Comparison of ENCODE assay signal across 8 cellular contexts in genomic region chr12:118190266-118190665, GRCh38. TPM values are rescaled to one million over a fixed set of nuclear protein-coding genes. Genes with fewer than 3 reads are reported as not detected.
DNase-seq lines count a peak whose midpoint lies in the region; ATAC-seq and TF ChIP-seq lines count a peak whose summit lies in the region.

No MANE protein-coding gene starts in this region.

- H3K4me2 ChIP-seq in parathyroid adenoma (ENCODE audit: low read length) = no peak overlapping the region

- H3K27me3 ChIP-seq in gastroesophageal sphincter (no peaks in the 10 kb centered on the region), parathyroid adenoma (ENCODE audit: control insufficient read depth, insufficient read depth, low read length) (no peaks in the 10 kb centered on the region)

- intact Hi-C loops in posterior vena cava (cut with DNase I) = no loop called here

- peak overlapping the region; percentile 78 for H2AFZ ChIP-seq in parathyroid adenoma

- peak; percentile 37 for ATAC-seq in gastroesophageal sphincter
- no peak for ATAC-seq in HG03565 (IDR thresholded peaks at IDR 0.05; ENCODE audit: unreplicated experiment)

- H3K9me3 ChIP-seq in SK-N-MC (ENCODE audit: low read depth, low read length) (no peaks in the 10 kb centered on the region), gastroesophageal sphincter (no peaks in the 10 kb centered on the region), parathyroid adenoma (ENCODE audit: control insufficient read depth, low read length) (no peaks in the 10 kb centered on the region)

- no peak for TF ChIP-seq POLR2A in gastroesophageal sphincter (IDR thresholded peaks at IDR 0.05)

- H3K27ac ChIP-seq in SK-N-MC (peak overlapping the region; percentile 70; the same call in 1 of the 2 replicates), gastroesophageal sphincter (peak overlapping the region; percentile 77 to 95 (median 86)), parathyroid adenoma (peak overlapping the region; percentile 66)

- peak; percentile 49 for DNase-seq in DMS153 treated with DMSO at 0.1 percent for 48 hours (lab: John Stamatoyannopoulos, UW; ENCODE audit: unreplicated experiment)
- DNase-seq in SK-N-MC (ENCODE audit: low read depth, low spot score) = no peak
- DNase-seq in posterior vena cava (ENCODE audit: low spot score) = no peak
- no peak for DNase-seq in SW480 (ENCODE audit: low spot score)
- no peak for DNase-seq in effector CD8-positive, alpha-beta T cell (lab: John Stamatoyannopoulos, UW)

- no peak for TF ChIP-seq EP300 in gastroesophageal sphincter (IDR thresholded peaks at IDR 0.05)

- H3K4me3 ChIP-seq in SK-N-MC (peak overlapping the region; percentile 77), gastroesophageal sphincter (peak overlapping the region; percentile 47 to 50), parathyroid adenoma (ENCODE audit: low read depth, low read length) (no peak overlapping the region)

- 11 to 17% methylated on average over 11 of the region's 11 CpGs for WGBS in gastroesophageal sphincter (ENCODE audit: low coverage in 1 of 2), 2 donors

- H3K4me1 ChIP-seq in gastroesophageal sphincter (peaks cover 4 to 44% (median 11%) of the 10 kb centered on the region in 3 donors), parathyroid adenoma (peaks cover 2% of the 10 kb centered on the region)

- H3K79me2 ChIP-seq in parathyroid adenoma = no peaks in the 10 kb centered on the region

- no peaks in the 10 kb centered on the region for H3K36me3 ChIP-seq in SK-N-MC (ENCODE audit: insufficient read depth, low read length)
- peaks cover 0 to 16% of the 10 kb centered on the region in 2 donors for H3K36me3 ChIP-seq in gastroesophageal sphincter
- no peaks in the 10 kb centered on the region for H3K36me3 ChIP-seq in parathyroid adenoma (ENCODE audit: control insufficient read depth, insufficient read depth, low read length)

- H3K9ac ChIP-seq in SK-N-MC (ENCODE audit: insufficient read length) (peak overlapping the region; percentile 72), parathyroid adenoma (no peak overlapping the region)

- TF ChIP-seq CTCF in gastroesophageal sphincter (IDR thresholded peaks at IDR 0.05) (no peak), parathyroid adenoma (IDR thresholded peaks at IDR 0.05) (no peak)

RNA-seq across cellular contexts. Expression of gene PEBP1, which starts 54.3 kb away (rescaled TPM):
- total RNA-seq in gastroesophageal sphincter (100 to 1,000 TPM; 294 to 370 (median 337) TPM), posterior vena cava (100 to 1,000 TPM; 134 to 156 TPM)
